ENCODE assay signal across 20 cellular contexts in genomic region chr3:4957978-4958377, GRCh38. TPM values are rescaled to one million over a fixed set of nuclear protein-coding genes. Genes with fewer than 3 reads are reported as not detected.
DNase-seq lines count a peak whose midpoint lies in the region; ATAC-seq, FAIRE-seq and TF ChIP-seq lines count a peak whose summit lies in the region.
"Had no signal": no experiment of that assay in that cellular context is flagged by ENCODE, and none has a peak within 500 bp of the region (broad histone marks: within the 10 kb centered on the region; RNA-seq: fewer than 3 reads in every experiment).

No MANE protein-coding gene starts in this region.

- H3K79me1 ChIP-seq in H1 (ENCODE audit: low read depth, low read length): no peaks in the 10 kb centered on the region

- H2BK15ac ChIP-seq in H1 (ENCODE audit: low read length): no peak overlapping the region

- H3K14ac ChIP-seq in H1 (ENCODE audit: insufficient read length): no peak overlapping the region

- H3K27me3 ChIP-seq in DND-41 (ENCODE audit: insufficient read depth, low read length, poor library complexity): no peaks in the 10 kb centered on the region
- no peaks in the 10 kb centered on the region for H3K27me3 ChIP-seq in H1 (replicated peaks in 1 of 4; ENCODE audit: control insufficient read depth in 3 of 4, extremely low read depth in 1 of 4, insufficient read depth in 3 of 4, low read length in 3 of 4)

- FAIRE-seq in H1 (lab: Jason Lieb, UNC): no peak
- FAIRE-seq: A549, GM12878, HepG2 had no signal

- no peak overlapping the region for H3K23ac ChIP-seq in H1 (ENCODE audit: insufficient read length)

- H3K9ac ChIP-seq in DND-41 (ENCODE audit: low read depth, low read length): no peak overlapping the region
- no peak overlapping the region for H3K9ac ChIP-seq in H1 (replicated peaks in 1 of 4; ENCODE audit: extremely low read depth in 1 of 4, low read depth in 3 of 4, low read length in 3 of 4)

- TF ChIP-seq EP300 in H1 (IDR thresholded peaks at IDR 0.05; ENCODE audit: borderline replicate concordance in 1 of 2, low read depth in 2 of 2, low read length in 2 of 2): no peak

- peaks cover 28% of the 10 kb centered on the region for H3K9me3 Mint-ChIP-seq in nephron progenitor cell

- H3K4ac ChIP-seq in H1 (replicated peaks; ENCODE audit: insufficient read length, low read depth, low read length): no peak overlapping the region

- no peak overlapping the region for H2BK5ac ChIP-seq in H1 (ENCODE audit: low read depth, low read length)

- no peak overlapping the region for H4K5ac ChIP-seq in H1 (ENCODE audit: insufficient read length, low read depth, low read length)

- 76% methylated on average over 3 of the region's 3 CpGs; no CpG with 5 or more reads in 1 of the 2 experiments for WGBS in H1 (ENCODE audit: extremely low coverage in 1 of 2, insufficient coverage in 1 of 2, insufficient read length in 1 of 2, insufficient replicate concordance in 2 of 2, low coverage in 1 of 2, low lambda C conversion rate in 2 of 2, missing lambda C conversion rate in 1 of 2), 2 experiments

- no peak overlapping the region for H3K27ac ChIP-seq in DND-41 (ENCODE audit: low read length)
- no peak overlapping the region for H3K27ac ChIP-seq in H1 (ENCODE audit: low read depth, low read length)
- H3K27ac ChIP-seq: 22Rv1, A549, C4-2B had no signal

- no peaks in the 10 kb centered on the region for H3K27me3 Mint-ChIP-seq in nephron progenitor cell (ENCODE audit: low read depth, poor library complexity)
- H3K27me3 Mint-ChIP-seq: CD4-positive, alpha-beta T cell; IgD-negative memory B cell had no signal

- no peaks in the 10 kb centered on the region for H3K23me2 ChIP-seq in H1 (ENCODE audit: low read depth, low read length)

- ATAC-seq in DND-41 (ENCODE audit: insufficient read depth, low read depth) (no peak), GM21717 (IDR thresholded peaks at IDR 0.05; ENCODE audit: unreplicated experiment) (no peak), left colon (no peak), HG03565 (IDR thresholded peaks at IDR 0.05; ENCODE audit: unreplicated experiment) (no peak)
- ATAC-seq: A549, GM12878, HepG2 had no signal

- H2BK120ac ChIP-seq in H1 (replicated peaks; ENCODE audit: low read depth, low read length): no peak overlapping the region

- no peaks in the 10 kb centered on the region for H3K36me3 ChIP-seq in DND-41 (ENCODE audit: insufficient read depth, low read length)
- no peaks in the 10 kb centered on the region for H3K36me3 ChIP-seq in H1 (ENCODE audit: control insufficient read depth in 2 of 4, insufficient read depth in 4 of 4, low read length in 3 of 4)

- POLR2A ChIA-PET in H1 (lab: Charles Lee; ENCODE audit: partially characterized antibody): no interaction called here

- H3K79me2 ChIP-seq in DND-41 (ENCODE audit: insufficient read depth, low read length): no peaks in the 10 kb centered on the region
- H3K79me2 ChIP-seq in H1 (ENCODE audit: control insufficient read depth in 1 of 2, insufficient read depth in 2 of 2, low read length in 2 of 2): no peaks in the 10 kb centered on the region

- no peaks in the 10 kb centered on the region for H4K20me1 ChIP-seq in DND-41 (ENCODE audit: insufficient read depth, low read length)
- H4K20me1 ChIP-seq in H1 (replicated peaks in 1 of 2; ENCODE audit: control insufficient read depth in 1 of 2, insufficient read depth in 2 of 2, low read length in 2 of 2): no peaks in the 10 kb centered on the region

- H3K9me3 ChIP-seq in DND-41 (ENCODE audit: insufficient read depth, low read length, severe bottlenecking): peaks cover 4% of the 10 kb centered on the region
- peaks cover 2 to 6% of the 10 kb centered on the region in 2 experiments; a peak in 2 of 4 replicates for H3K9me3 ChIP-seq in H1 (ENCODE audit: insufficient read depth in 2 of 2, low read depth in 1 of 2, low read length in 1 of 2)

- H2AFZ ChIP-seq in DND-41 (ENCODE audit: low read depth, low read length): 0 out of 2 replicates have a peak overlapping the region, but pooled peaks have one; percentile 22
- peak overlapping the region; percentile 19; the same call in 1 of the 2 replicates for H2AFZ ChIP-seq in H1 (ENCODE audit: low read length)

- no peak overlapping the region for H4K91ac ChIP-seq in H1 (replicated peaks; ENCODE audit: insufficient read length, low read length)

- DNase-seq in DND-41: no peak
- no peak for DNase-seq in H1 (ENCODE audit: low read depth in 1 of 2, low spot score in 2 of 2)
- DNase-seq in iPS-NIHi11 (ENCODE audit: low spot score): peak; percentile 17
- no peak for DNase-seq in nephron progenitor cell
- DNase-seq in left colon: no peak
- no peak for DNase-seq in NCI-H1417 (lab: John Stamatoyannopoulos, UW)
- DNase-seq: AML-193; CD4-positive, alpha-beta T cell; DMS153; DMS79; GOT3; H9 had no signal

- no peak overlapping the region for H4K8ac ChIP-seq in H1 (ENCODE audit: extremely low read depth, insufficient read depth, low read length)

- H3K27ac Mint-ChIP-seq in nephron progenitor cell: peak overlapping the region; percentile 88
- H3K27ac Mint-ChIP-seq: CD4-positive, alpha-beta T cell; IgD-negative memory B cell had no signal

- H3K4me3 Mint-ChIP-seq in nephron progenitor cell: no peak overlapping the region
- H3K4me3 Mint-ChIP-seq: CD4-positive, alpha-beta T cell; H9; IgD-negative memory B cell had no signal

- H3K56ac ChIP-seq in H1 (replicated peaks; ENCODE audit: insufficient read length, low read depth, low read length): no peak overlapping the region

- CTCF ChIA-PET in H1 (lab: Charles Lee; ENCODE audit: partially characterized antibody): interaction anchor here (0.8 to 2.5 kb wide), 7 partner anchors 14 to 246 kb away, joined by 3 to 19 read pairs (median 4); partner anchors contain the start of gene BHLHE40

- no peak overlapping the region; the same call in 1 of the 2 replicates for H3K18ac ChIP-seq in H1 (ENCODE audit: extremely low read depth, low read length)

- no peak for TF ChIP-seq RAD21 in H1 (IDR thresholded peaks at IDR 0.05 in 1 of 2, conservative IDR thresholded peaks at IDR 0.05 in 1 of 2; ENCODE audit: low read depth in 2 of 2, low read length in 2 of 2)

- peaks cover 15% of the 10 kb centered on the region for H3K36me3 Mint-ChIP-seq in nephron progenitor cell (ENCODE audit: low read depth)

- intact Hi-C loops in left colon (cut with DNase I, micrococcal nuclease): no loop called here

- TF ChIP-seq POLR2A in H1 (IDR thresholded peaks at IDR 0.05; ENCODE audit: control extremely low read depth in 1 of 2, low read depth in 2 of 2, low read length in 2 of 2): no peak

- H3K4me1 Mint-ChIP-seq in nephron progenitor cell: peaks cover 10% of the 10 kb centered on the region

- H3K4me2 ChIP-seq in DND-41 (ENCODE audit: insufficient read depth, low read length) (no peak overlapping the region), H1 (ENCODE audit: insufficient read depth in 1 of 2, low read depth in 2 of 2, low read length in 2 of 2) (no peak overlapping the region)
- H3K4me2 ChIP-seq: A549 had no signal

- H3K4me3 ChIP-seq in DND-41 (ENCODE audit: low read depth in 1 of 2, low read length in 2 of 2) (no peak overlapping the region), H1 (ENCODE audit: extremely low read depth in 1 of 4, insufficient read depth in 2 of 4, low read depth in 3 of 4, low read length in 4 of 4) (no peak overlapping the region; a peak in 1 of 8 replicates)
- H3K4me3 ChIP-seq: A549, GM12878 had no signal

- TF ChIP-seq CTCF in DND-41 (IDR thresholded peaks at IDR 0.05; ENCODE audit: borderline replicate concordance, extremely low read depth, low read length, poor library complexity, severe bottlenecking) (no peak), H1 (IDR thresholded peaks at IDR 0.05; ENCODE audit: control extremely low read depth in 1 of 3, insufficient read depth in 1 of 3, low read depth in 1 of 3, low read length in 3 of 3) (no peak), nephron progenitor cell (IDR thresholded peaks at IDR 0.05) (no peak)

- H3K4me1 ChIP-seq in DND-41 (ENCODE audit: insufficient read depth, low read length) (no peaks in the 10 kb centered on the region), H1 (replicated peaks in 1 of 4; ENCODE audit: control insufficient read depth in 3 of 4, insufficient read depth in 4 of 4, low read length in 3 of 4) (no peaks in the 10 kb centered on the region)
- H3K4me1 ChIP-seq: A549 had no signal

- no peak overlapping the region for H2BK12ac ChIP-seq in H1 (ENCODE audit: low read depth, low read length)

- no peak overlapping the region for H2BK20ac ChIP-seq in H1 (ENCODE audit: low read length)

- H2AK5ac ChIP-seq in H1 (ENCODE audit: low read depth, low read length): no peak overlapping the region

TF ChIP-seq in H1, 55 proteins besides CTCF, POLR2A, EP300 and RAD21:
- no peak for TF ChIP-seq SIRT6 (IDR thresholded peaks at IDR 0.05; ENCODE audit: low read length)
- no peak for TF ChIP-seq GTF2F1 (IDR thresholded peaks at IDR 0.05; ENCODE audit: borderline replicate concordance, low read depth, low read length)
- no peak for TF ChIP-seq E2F6 (IDR thresholded peaks at IDR 0.05)
- TF ChIP-seq YY1 (IDR thresholded peaks at IDR 0.05; ENCODE audit: low read depth, low read length): 0 out of 2 replicates have a peak, but pooled peaks have one; percentile 10
- no peak for TF ChIP-seq SP2 (IDR thresholded peaks at IDR 0.05; ENCODE audit: low read length)

RNA-seq across cellular contexts. Expression of gene BHLHE40, which starts 21.3 kb away (rescaled TPM):
- total RNA-seq in H1 (2021; fragmentation: NEBNext Ultra II Directional; extraction: Animal tissue kit (Norgen Biotek cat#: 25700)): 2.0 and 2.2 TPM in 2 replicates
- 1.1 and 1.5 TPM in 2 replicates for polyA plus RNA-seq in H1 (2011; rRNA removed)
- polyA plus RNA-seq in H1 (2011; cell fraction: cytosol; rRNA removed): 0.54 TPM
- 1.9 TPM for polyA plus RNA-seq in H1 (2011; cell fraction: nucleus; rRNA removed)
- polyA plus RNA-seq in H1 (2012, experiment 1 of 2): 2.7 to 3.3 TPM (median 3.0 TPM) in 4 replicates
- 1.0 TPM for polyA plus RNA-seq in H1 (2012, experiment 2 of 2)
- 2.5 TPM for polyA plus RNA-seq in H1 (2013, experiment 1 of 2)
- 2.5 TPM for polyA plus RNA-seq in H1 (2013, experiment 2 of 2)
- 0.98 and 1.2 TPM in 2 replicates for polyA minus RNA-seq in H1 (2011; rRNA and poly(A)+ RNA removed)
- 1.0 TPM for polyA minus RNA-seq in H1 (2011; cell fraction: cytosol; rRNA and poly(A)+ RNA removed)
- 2.6 TPM for polyA minus RNA-seq in H1 (2011; cell fraction: nucleus; rRNA and poly(A)+ RNA removed)
- total RNA-seq in left colon: 10 to 100 TPM; 40.8 to 74.0 TPM

Comparison
In these comparisons a context has a peak if more than half of its experiments do, and no peak if none do; other contexts are left out.
1. RNA of gene BHLHE40, which starts 21.3 kb away (total RNA-seq): 40.8 to 74.0 TPM in left colon; 2.0 to 2.2 TPM in H1; every median in the first group is over 10 times any median in the second.